ENCODE assay signal across 1 cellular context in genomic region chr6:104940238-104940880, GRCh38.
TF ChIP-seq lines count a peak whose summit lies in the region.

No MANE protein-coding gene starts in this region.

TF ChIP-seq in HepG2, 621 proteins besides CTCF, POLR2A, EP300 and RAD21 (continued from another document):
- TF ChIP-seq FOXO4 (CRISPR knock-in tag; conservative IDR thresholded peaks at IDR 0.05) (no peak), ZNF552 (CRISPR knock-in tag; IDR thresholded peaks at IDR 0.05; ENCODE audit: borderline replicate concordance) (no peak), ZBTB14 (CRISPR knock-in tag; IDR thresholded peaks at IDR 0.05) (peak; percentile 94), CAMTA2 (CRISPR knock-in tag; IDR thresholded peaks at IDR 0.05; ENCODE audit: borderline replicate concordance) (no peak), ZNF879 (CRISPR knock-in tag; IDR thresholded peaks at IDR 0.05) (0 out of 2 replicates have a peak, but pooled peaks have one; percentile 26), BRD4 (CRISPR knock-in tag; IDR thresholded peaks at IDR 0.05) (peak; percentile 1; the same call in 1 of the 2 replicates), HOXD1 (CRISPR knock-in tag; IDR thresholded peaks at IDR 0.05) (peak; percentile 33), ZNF253 (CRISPR knock-in tag; IDR thresholded peaks at IDR 0.05; ENCODE audit: borderline replicate concordance) (no peak; the same call in 1 of the 2 replicates), ZNF614 (CRISPR knock-in tag; IDR thresholded peaks at IDR 0.05; ENCODE audit: borderline replicate concordance) (0 out of 2 replicates have a peak, but pooled peaks have one; percentile 10), SRSF9 (IDR thresholded peaks at IDR 0.05; ENCODE audit: borderline replicate concordance, insufficient read depth, low read depth, low read length, poor library complexity, severe bottlenecking) (no peak), ZNF672 (CRISPR knock-in tag; IDR thresholded peaks at IDR 0.05) (0 out of 2 replicates have a peak, but pooled peaks have one; percentile 5), ZNF451 (CRISPR knock-in tag; IDR thresholded peaks at IDR 0.05) (no peak), PATZ1 (CRISPR knock-in tag; IDR thresholded peaks at IDR 0.05) (0 out of 2 replicates have a peak, but pooled peaks have one; percentile 17), NR2F2 (IDR thresholded peaks at IDR 0.05; ENCODE audit: borderline replicate concordance, low read depth) (no peak), JUND (CRISPR knock-in tag; IDR thresholded peaks at IDR 0.05) (no peak), THAP7 (CRISPR knock-in tag; IDR thresholded peaks at IDR 0.05) (peak; percentile 41; the same call in 1 of the 2 replicates), ZSCAN9 (CRISPR knock-in tag; IDR thresholded peaks at IDR 0.05; ENCODE audit: borderline replicate concordance) (no peak), RBAK (CRISPR knock-in tag; IDR thresholded peaks at IDR 0.05) (no peak), MXI1 (IDR thresholded peaks at IDR 0.05; ENCODE audit: borderline replicate concordance, low read depth, low read length) (peak; percentile 79; the same call in 2 of the 3 replicates), ZNF749 (CRISPR knock-in tag; IDR thresholded peaks at IDR 0.05; ENCODE audit: borderline replicate concordance) (0 out of 2 replicates have a peak, but pooled peaks have one; percentile 18), AKAP8 (CRISPR knock-in tag; IDR thresholded peaks at IDR 0.05) (no peak), IKZF4 (CRISPR knock-in tag; IDR thresholded peaks at IDR 0.05; ENCODE audit: borderline replicate concordance, low read depth, not compliant biosample characterization) (peak; percentile 9), ZFP41 (CRISPR knock-in tag; IDR thresholded peaks at IDR 0.05; ENCODE audit: borderline replicate concordance) (no peak), REXO4 (CRISPR knock-in tag; IDR thresholded peaks at IDR 0.05; ENCODE audit: borderline replicate concordance) (no peak), HNRNPLL (IDR thresholded peaks at IDR 0.05; ENCODE audit: low read depth, low read length, poor library complexity, severe bottlenecking) (peak; percentile 22), MYC (CRISPR knock-in tag; IDR thresholded peaks at IDR 0.05; ENCODE audit: borderline replicate concordance) (no peak; the same call in 1 of the 2 replicates), ZIK1 (CRISPR knock-in tag; IDR thresholded peaks at IDR 0.05; ENCODE audit: borderline replicate concordance, low read depth) (0 out of 2 replicates have a peak, but pooled peaks have one; percentile 21), CCAR2 (optimal IDR thresholded peaks at IDR 0.05; ENCODE audit: low read depth, low read length) (no peak), IRX3 (CRISPR knock-in tag; IDR thresholded peaks at IDR 0.05; ENCODE audit: borderline replicate concordance, low read depth) (no peak), ZSCAN12 (CRISPR knock-in tag; IDR thresholded peaks at IDR 0.05) (no peak), PAF1 (CRISPR knock-in tag; IDR thresholded peaks at IDR 0.05) (no peak), SAP130 (CRISPR knock-in tag; IDR thresholded peaks at IDR 0.05; ENCODE audit: low read depth) (peak; percentile 61), RARA (CRISPR knock-in tag; IDR thresholded peaks at IDR 0.05) (no peak)
- TF ChIP-seq, protein P1, sequence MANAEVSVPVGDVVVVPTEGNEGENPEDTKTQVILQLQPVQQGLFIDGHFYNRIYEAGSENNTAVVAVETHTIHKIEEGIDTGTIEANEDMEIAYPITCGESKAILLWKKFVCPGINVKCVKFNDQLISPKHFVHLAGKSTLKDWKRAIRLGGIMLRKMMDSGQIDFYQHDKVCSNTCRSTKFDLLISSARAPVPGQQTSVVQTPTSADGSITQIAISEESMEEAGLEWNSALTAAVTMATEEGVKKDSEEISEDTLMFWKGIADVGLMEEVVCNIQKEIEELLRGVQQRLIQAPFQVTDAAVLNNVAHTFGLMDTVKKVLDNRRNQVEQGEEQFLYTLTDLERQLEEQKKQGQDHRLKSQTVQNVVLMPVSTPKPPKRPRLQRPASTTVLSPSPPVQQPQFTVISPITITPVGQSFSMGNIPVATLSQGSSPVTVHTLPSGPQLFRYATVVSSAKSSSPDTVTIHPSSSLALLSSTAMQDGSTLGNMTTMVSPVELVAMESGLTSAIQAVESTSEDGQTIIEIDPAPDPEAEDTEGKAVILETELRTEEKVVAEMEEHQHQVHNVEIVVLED (CRISPR knock-in tag; IDR thresholded peaks at IDR 0.05; ENCODE audit: borderline replicate concordance), result 0 out of 2 replicates have a peak, but pooled peaks have one; percentile 30
- TF ChIP-seq, protein P2, sequence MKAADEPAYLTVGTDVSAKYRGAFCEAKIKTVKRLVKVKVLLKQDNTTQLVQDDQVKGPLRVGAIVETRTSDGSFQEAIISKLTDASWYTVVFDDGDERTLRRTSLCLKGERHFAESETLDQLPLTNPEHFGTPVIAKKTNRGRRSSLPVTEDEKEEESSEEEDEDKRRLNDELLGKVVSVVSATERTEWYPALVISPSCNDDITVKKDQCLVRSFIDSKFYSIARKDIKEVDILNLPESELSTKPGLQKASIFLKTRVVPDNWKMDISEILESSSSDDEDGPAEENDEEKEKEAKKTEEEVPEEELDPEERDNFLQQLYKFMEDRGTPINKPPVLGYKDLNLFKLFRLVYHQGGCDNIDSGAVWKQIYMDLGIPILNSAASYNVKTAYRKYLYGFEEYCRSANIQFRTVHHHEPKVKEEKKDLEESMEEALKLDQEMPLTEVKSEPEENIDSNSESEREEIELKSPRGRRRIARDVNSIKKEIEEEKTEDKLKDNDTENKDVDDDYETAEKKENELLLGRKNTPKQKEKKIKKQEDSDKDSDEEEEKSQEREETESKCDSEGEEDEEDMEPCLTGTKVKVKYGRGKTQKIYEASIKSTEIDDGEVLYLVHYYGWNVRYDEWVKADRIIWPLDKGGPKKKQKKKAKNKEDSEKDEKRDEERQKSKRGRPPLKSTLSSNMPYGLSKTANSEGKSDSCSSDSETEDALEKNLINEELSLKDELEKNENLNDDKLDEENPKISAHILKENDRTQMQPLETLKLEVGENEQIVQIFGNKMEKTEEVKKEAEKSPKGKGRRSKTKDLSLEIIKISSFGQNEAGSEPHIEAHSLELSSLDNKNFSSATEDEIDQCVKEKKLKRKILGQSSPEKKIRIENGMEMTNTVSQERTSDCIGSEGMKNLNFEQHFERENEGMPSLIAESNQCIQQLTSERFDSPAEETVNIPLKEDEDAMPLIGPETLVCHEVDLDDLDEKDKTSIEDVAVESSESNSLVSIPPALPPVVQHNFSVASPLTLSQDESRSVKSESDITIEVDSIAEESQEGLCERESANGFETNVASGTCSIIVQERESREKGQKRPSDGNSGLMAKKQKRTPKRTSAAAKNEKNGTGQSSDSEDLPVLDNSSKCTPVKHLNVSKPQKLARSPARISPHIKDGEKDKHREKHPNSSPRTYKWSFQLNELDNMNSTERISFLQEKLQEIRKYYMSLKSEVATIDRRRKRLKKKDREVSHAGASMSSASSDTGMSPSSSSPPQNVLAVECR (CRISPR knock-in tag; IDR thresholded peaks at IDR 0.05; ENCODE audit: borderline replicate concordance), result no peak; the same call in 1 of the 2 replicates
